ENCODE assay signal across 1 cellular context in genomic region chr16:72560617-72561016, GRCh38.
TF ChIP-seq lines count a peak whose summit lies in the region.

No MANE protein-coding gene starts in this region.

TF ChIP-seq in HEK293, 187 proteins besides CTCF, POLR2A, EP300 and RAD21 (continued from another document):
- TF ChIP-seq PRDM10 (tag by site-specific recombination; IDR thresholded peaks at IDR 0.05) (no peak), ZNF280C (tag by site-specific recombination; IDR thresholded peaks at IDR 0.05) (no peak), ZSCAN5A (tag by site-specific recombination; IDR thresholded peaks at IDR 0.05) (no peak), ZNF585B (tag by site-specific recombination; IDR thresholded peaks at IDR 0.05) (no peak), PRDM2 (tag by site-specific recombination; IDR thresholded peaks at IDR 0.05; ENCODE audit: borderline replicate concordance) (no peak), PRDM6 (tag by site-specific recombination; IDR thresholded peaks at IDR 0.05) (peak; percentile 51; the same call in 1 of the 2 replicates), REST (tag by site-specific recombination; IDR thresholded peaks at IDR 0.05) (no peak), ZNF626 (tag by site-specific recombination; IDR thresholded peaks at IDR 0.05) (0 out of 2 replicates have a peak, but pooled peaks have one; percentile 25), ZNF558 (tag by site-specific recombination; IDR thresholded peaks at IDR 0.05) (no peak), AEBP2 (tag by site-specific recombination; IDR thresholded peaks at IDR 0.05; ENCODE audit: borderline replicate concordance) (no peak), ZNF112 (tag by site-specific recombination; IDR thresholded peaks at IDR 0.05) (no peak), ZNF488 (tag by site-specific recombination; IDR thresholded peaks at IDR 0.05) (no peak), ZBTB6 (tag by site-specific recombination; IDR thresholded peaks at IDR 0.05) (no peak), ZNF596 (tag by site-specific recombination; IDR thresholded peaks at IDR 0.05) (0 out of 2 replicates have a peak, but pooled peaks have one; percentile 17), ZNF837 (tag by site-specific recombination; IDR thresholded peaks at IDR 0.05) (no peak), ZNF274 (IDR thresholded peaks at IDR 0.05; ENCODE audit: low read length) (no peak), ZNF274 (tag by site-specific recombination; IDR thresholded peaks at IDR 0.05; ENCODE audit: borderline replicate concordance) (no peak)
